In the genomic region with DNA sequence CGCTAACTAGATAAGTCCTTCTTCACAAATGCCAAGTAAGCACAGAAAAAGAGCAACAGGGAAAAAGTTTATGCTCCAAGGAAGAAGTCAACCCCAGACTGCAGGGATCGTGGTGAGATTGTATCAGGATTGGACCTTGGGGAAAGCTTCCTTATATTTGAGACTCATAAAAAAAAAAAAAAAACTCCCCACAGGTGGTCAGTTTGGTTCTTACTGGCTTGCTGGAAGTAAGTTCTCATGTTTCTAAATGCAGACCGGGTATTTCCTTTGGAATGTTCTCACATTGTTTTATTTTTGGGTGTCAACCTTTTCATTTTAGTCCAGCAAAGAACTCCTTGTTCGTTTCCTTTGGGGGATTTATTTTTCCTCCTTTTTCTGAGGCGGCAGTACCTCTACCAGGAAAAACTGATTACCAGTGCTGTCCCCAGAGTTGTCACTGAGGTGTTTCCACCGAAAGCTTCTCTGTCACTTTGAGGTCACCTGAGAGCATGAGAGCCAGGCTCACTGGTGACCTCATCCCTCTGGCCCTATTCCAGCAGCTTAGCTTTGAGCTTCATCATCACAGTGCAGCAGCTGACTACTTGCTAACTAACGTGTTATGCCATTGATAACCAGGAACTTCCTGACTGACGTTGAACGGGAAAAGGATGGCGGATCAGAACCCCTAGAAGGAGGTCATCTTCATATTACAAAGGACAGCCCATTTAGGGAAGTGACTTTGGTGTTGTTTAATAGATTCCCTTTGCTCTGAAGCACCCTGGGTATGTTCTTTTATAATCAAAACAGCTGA, we compare ENCODE assay signal across 9 cellular contexts. TPM values are rescaled to one million over a fixed set of nuclear protein-coding genes. Genes with fewer than 3 reads are reported as not detected.
A peak's percentile ranks its signal among the peaks of the same experiment; 100 is the strongest.
DNase-seq lines count a peak whose midpoint lies in the region; ATAC-seq and TF ChIP-seq lines count a peak whose summit lies in the region.
"Had no signal": no experiment of that assay in that cellular context is flagged by ENCODE, and none has a peak within 500 bp of the region (broad histone marks: within the 10 kb centered on the region; RNA-seq: fewer than 3 reads in every experiment).

No MANE protein-coding gene starts in this region.

- H3K27ac ChIP-seq in C4-2B (peak overlapping the region; percentile 65), neuronal stem cell (replicated peaks; ENCODE audit: low read length) (no peak overlapping the region)

- H2BK15ac ChIP-seq in neuronal stem cell (ENCODE audit: low read length): no peak overlapping the region

- H3K23ac ChIP-seq in neuronal stem cell (ENCODE audit: low read depth, low read length, poor library complexity): no peak overlapping the region

- H3K27me3 Mint-ChIP-seq in endothelial cell (ENCODE audit: unreplicated experiment) (peaks cover 5% of the 10 kb centered on the region), T-cell (peaks cover 8 to 21% of the 10 kb centered on the region in 2 donors)

- H3K79me1 ChIP-seq in neuronal stem cell (ENCODE audit: low read depth, low read length): no peaks in the 10 kb centered on the region

- peaks cover 0 to 10% (median 0%) of the 10 kb centered on the region in 3 experiments for H3K27me3 ChIP-seq in neuronal stem cell (ENCODE audit: control insufficient read depth in 3 of 3, insufficient read depth in 3 of 3, low read depth in 1 of 3, low read length in 3 of 3)

- no peak overlapping the region for H3K14ac ChIP-seq in neuronal stem cell (ENCODE audit: low read length)

- TF ChIP-seq CTCF in C4-2B (conservative IDR thresholded peaks at IDR 0.05): no peak
- no peak for TF ChIP-seq CTCF in endothelial cell (IDR thresholded peaks at IDR 0.05; ENCODE audit: unreplicated experiment)

- peaks cover 21% of the 10 kb centered on the region for H3K4me1 Mint-ChIP-seq in endothelial cell (ENCODE audit: unreplicated experiment)
- H3K4me1 Mint-ChIP-seq in T-cell: no peaks in the 10 kb centered on the region

- peaks cover 0 to 3% of the 10 kb centered on the region in 2 donors for H3K4me1 ChIP-seq in neuronal stem cell (ENCODE audit: control insufficient read depth in 2 of 2, insufficient read depth in 1 of 2, low read depth in 1 of 2, low read length in 2 of 2)

- POLR2A ChIA-PET in HEK293T (lab: Yijun Ruan, JAX) (no interaction called here), T-cell (lab: Charles Lee) (no interaction called here)

- no peaks in the 10 kb centered on the region for H3K9me3 Mint-ChIP-seq in endothelial cell (ENCODE audit: unreplicated experiment)
- H3K9me3 Mint-ChIP-seq in T-cell: no peaks in the 10 kb centered on the region

- H3K4me3 Mint-ChIP-seq in endothelial cell (ENCODE audit: unreplicated experiment) (no peak overlapping the region), T-cell (no peak overlapping the region)

- no peaks in the 10 kb centered on the region for H3K36me3 ChIP-seq in neuronal stem cell (replicated peaks in 1 of 2; ENCODE audit: control insufficient read depth in 2 of 2, insufficient read depth in 2 of 2, low read length in 2 of 2)

- H3K4me3 ChIP-seq in neuronal stem cell (ENCODE audit: low read length in 2 of 2): peak overlapping the region in 1 of 2 donors; percentile 56

- no peak overlapping the region for H2BK12ac ChIP-seq in neuronal stem cell (ENCODE audit: low read length)

- H2BK5ac ChIP-seq in neuronal stem cell (ENCODE audit: low read length): no peak overlapping the region

- H3K9me3 ChIP-seq in neuronal stem cell (replicated peaks in 1 of 2; ENCODE audit: control insufficient read depth in 2 of 2, insufficient read depth in 1 of 2, low read depth in 1 of 2, low read length in 2 of 2): no peaks in the 10 kb centered on the region

- no peak overlapping the region for H3K4ac ChIP-seq in neuronal stem cell (ENCODE audit: low read length)

- WGBS in neuronal stem cell (ENCODE audit: extremely low coverage in 2 of 2, insufficient read length in 2 of 2, insufficient replicate concordance in 1 of 2), 2 donors: no CpG with 5 or more reads among the region's 10 CpGs

- no peak for ATAC-seq in GM19455 (IDR thresholded peaks at IDR 0.05; ENCODE audit: unreplicated experiment)
- ATAC-seq in T-cell (replicated peaks in 1 of 4): no peak

- H3K9ac ChIP-seq in neuronal stem cell (ENCODE audit: low read depth, low read length, poor library complexity): peak overlapping the region; percentile 26

- no peak overlapping the region for H2AFZ ChIP-seq in neuronal stem cell (ENCODE audit: low read length)

- no peak overlapping the region for H2BK120ac ChIP-seq in neuronal stem cell (ENCODE audit: low read depth, low read length)

- no peak overlapping the region for H3K4me2 ChIP-seq in neuronal stem cell (ENCODE audit: insufficient read depth, low read length, poor library complexity, severe bottlenecking)

- peak overlapping the region; percentile 57 for H3K18ac ChIP-seq in neuronal stem cell (ENCODE audit: low read length)

- no peak overlapping the region for H4K91ac ChIP-seq in neuronal stem cell (ENCODE audit: low read depth, low read length, poor library complexity)

- DNase-seq in HEK293T (ENCODE audit: extremely low spot score) (peak; percentile 33), NCI-H510A treated with DMSO at 0.1 percent for 48 hours (lab: John Stamatoyannopoulos, UW) (peak; percentile 97), endothelial cell (ENCODE audit: low spot score) (peak; percentile 5), neuronal stem cell (ENCODE audit: low spot score) (no peak), DMS114 treated with DMSO at 0.1 percent for 48 hours (lab: John Stamatoyannopoulos, UW; ENCODE audit: unreplicated experiment) (no peak), T-cell (no peak)

- H3K36me3 Mint-ChIP-seq in endothelial cell (ENCODE audit: low read depth, unreplicated experiment) (peaks cover 3% of the 10 kb centered on the region), T-cell (no peaks in the 10 kb centered on the region)
- H3K36me3 Mint-ChIP-seq: activated naive CD4-positive, alpha-beta T cell treated with anti-CD3 and anti-CD28 coated beads, Interleukin-2, amount 50 U/mL, for 72 hours had no signal

- CTCF ChIA-PET in HEK293T (lab: Yijun Ruan, JAX) (interaction anchor here (0.6 kb wide), 1 partner anchor 150 kb away, joined by 4 read pairs; no protein-coding TSS in a partner anchor), T-cell (lab: Charles Lee) (interaction anchor here in 1 of 2 donors (0.6 kb wide), 2 partner anchors 14 to 1639 kb away, joined by 3 read pairs; no protein-coding TSS in a partner anchor)

- peak overlapping the region; percentile 92 for H3K27ac Mint-ChIP-seq in endothelial cell (ENCODE audit: unreplicated experiment)
- no peak overlapping the region for H3K27ac Mint-ChIP-seq in T-cell
- H3K27ac Mint-ChIP-seq: activated naive CD4-positive, alpha-beta T cell treated with anti-CD3 and anti-CD28 coated beads, Interleukin-2, amount 50 U/mL, for 72 hours had no signal

- H2AK5ac ChIP-seq in neuronal stem cell (ENCODE audit: low read depth, low read length): no peak overlapping the region

- no peak overlapping the region for H4K8ac ChIP-seq in neuronal stem cell (ENCODE audit: low read depth, low read length)

TF ChIP-seq in HEK293T, 16 proteins besides CTCF, POLR2A, EP300 and RAD21:
- TF ChIP-seq SUZ12 (IDR thresholded peaks at IDR 0.05) (no peak), SP1 (IDR thresholded peaks at IDR 0.05) (no peak), L3MBTL2 (conservative IDR thresholded peaks at IDR 0.05) (no peak), NFRKB (IDR thresholded peaks at IDR 0.05) (no peak), ZNF384 (IDR thresholded peaks at IDR 0.05) (peak; percentile 49), ELF4 (IDR thresholded peaks at IDR 0.05) (no peak)

RNA-seq across cellular contexts. Expression of a gene that starts 16.8 kb away (rescaled TPM):
- 66.7 TPM for total RNA-seq in endothelial cell (ENCODE audit: unreplicated experiment)
- polyA plus RNA-seq in neuronal stem cell (2013, experiment 1 of 2): 0.01 TPM
- polyA plus RNA-seq in neuronal stem cell (2013, experiment 2 of 2): under 0.01 TPM
- total RNA-seq in T-cell: under 1 TPM in 3 of 5 donors, not detected in 2; 0.35 to 0.46 (median 0.44) TPM
- total RNA-seq: activated naive CD4-positive, alpha-beta T cell treated with anti-CD3 and anti-CD28 coated beads, Interleukin-2, amount 50 U/mL, for 72 hours had no signal

Comparison
In these comparisons a context has a peak if more than half of its experiments do, and no peak if none do; other contexts are left out.
1. DNase-seq: peak in HEK293T (single experiment), NCI-H510A treated with DMSO at 0.1 percent for 48 hours (single experiment) and endothelial cell (single experiment); none in neuronal stem cell (single experiment), DMS114 treated with DMSO at 0.1 percent for 48 hours (single experiment) and T-cell (0 of 34).
2. RNA of a gene that starts 16.8 kb away (total RNA-seq): 66.7 TPM in endothelial cell (single experiment); 0.35 to 0.46 TPM in T-cell; every median in the first group is over 10 times any median in the second.